ENCODE assay signal across 1 cellular context in the genomic region with DNA sequence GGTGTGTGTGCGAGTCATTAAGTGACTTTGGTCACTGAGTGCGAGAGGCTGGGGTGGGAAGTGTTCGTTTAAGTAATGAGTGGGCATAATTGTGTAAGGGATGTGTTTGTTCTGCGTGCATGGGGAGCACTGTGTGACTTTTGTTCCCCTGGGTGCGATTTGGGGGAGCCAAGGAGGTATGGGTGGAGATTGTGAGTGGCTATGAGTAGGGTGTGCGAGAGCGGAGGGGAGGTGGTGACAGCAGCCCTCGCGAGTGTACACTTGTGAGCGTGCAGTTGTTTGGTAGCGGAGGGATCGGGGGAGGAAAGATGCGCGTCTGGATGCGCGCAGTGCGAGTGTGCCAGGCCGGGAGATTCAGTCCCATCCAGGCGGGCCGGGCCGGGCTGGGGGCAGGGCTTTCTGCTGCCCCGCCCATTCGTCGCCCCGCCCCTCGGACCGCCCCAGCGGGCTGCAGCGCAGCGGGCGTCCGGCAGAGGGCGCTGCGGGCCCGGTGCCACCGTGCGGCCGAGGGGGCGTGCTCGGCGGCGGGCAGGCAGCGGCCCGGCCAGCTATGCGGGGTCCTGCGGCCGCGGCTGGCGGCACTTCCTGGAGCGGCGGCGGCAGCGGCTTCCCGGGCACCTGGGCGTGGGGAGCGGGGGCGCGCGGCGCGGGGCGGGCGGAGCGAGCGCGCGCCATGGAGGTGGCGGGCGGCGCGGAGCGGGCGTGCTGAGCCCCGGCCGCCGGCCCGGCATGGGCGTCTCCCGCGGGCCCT.
A peak's percentile ranks its signal among the peaks of the same experiment; 100 is the strongest.
TF ChIP-seq lines count a peak whose summit lies in the region.

A gene with protein sequence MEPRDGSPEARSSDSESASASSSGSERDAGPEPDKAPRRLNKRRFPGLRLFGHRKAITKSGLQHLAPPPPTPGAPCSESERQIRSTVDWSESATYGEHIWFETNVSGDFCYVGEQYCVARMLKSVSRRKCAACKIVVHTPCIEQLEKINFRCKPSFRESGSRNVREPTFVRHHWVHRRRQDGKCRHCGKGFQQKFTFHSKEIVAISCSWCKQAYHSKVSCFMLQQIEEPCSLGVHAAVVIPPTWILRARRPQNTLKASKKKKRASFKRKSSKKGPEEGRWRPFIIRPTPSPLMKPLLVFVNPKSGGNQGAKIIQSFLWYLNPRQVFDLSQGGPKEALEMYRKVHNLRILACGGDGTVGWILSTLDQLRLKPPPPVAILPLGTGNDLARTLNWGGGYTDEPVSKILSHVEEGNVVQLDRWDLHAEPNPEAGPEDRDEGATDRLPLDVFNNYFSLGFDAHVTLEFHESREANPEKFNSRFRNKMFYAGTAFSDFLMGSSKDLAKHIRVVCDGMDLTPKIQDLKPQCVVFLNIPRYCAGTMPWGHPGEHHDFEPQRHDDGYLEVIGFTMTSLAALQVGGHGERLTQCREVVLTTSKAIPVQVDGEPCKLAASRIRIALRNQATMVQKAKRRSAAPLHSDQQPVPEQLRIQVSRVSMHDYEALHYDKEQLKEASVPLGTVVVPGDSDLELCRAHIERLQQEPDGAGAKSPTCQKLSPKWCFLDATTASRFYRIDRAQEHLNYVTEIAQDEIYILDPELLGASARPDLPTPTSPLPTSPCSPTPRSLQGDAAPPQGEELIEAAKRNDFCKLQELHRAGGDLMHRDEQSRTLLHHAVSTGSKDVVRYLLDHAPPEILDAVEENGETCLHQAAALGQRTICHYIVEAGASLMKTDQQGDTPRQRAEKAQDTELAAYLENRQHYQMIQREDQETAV (plus strand): TSS at position 578 of the 751 bp plus-strand sequence. CDS start 197 bp downstream, outside the sequence.

TF ChIP-seq in K562, 482 proteins besides CTCF, POLR2A, EP300 and RAD21 (continued from another document and continues in another):
- TF ChIP-seq, protein P1, sequence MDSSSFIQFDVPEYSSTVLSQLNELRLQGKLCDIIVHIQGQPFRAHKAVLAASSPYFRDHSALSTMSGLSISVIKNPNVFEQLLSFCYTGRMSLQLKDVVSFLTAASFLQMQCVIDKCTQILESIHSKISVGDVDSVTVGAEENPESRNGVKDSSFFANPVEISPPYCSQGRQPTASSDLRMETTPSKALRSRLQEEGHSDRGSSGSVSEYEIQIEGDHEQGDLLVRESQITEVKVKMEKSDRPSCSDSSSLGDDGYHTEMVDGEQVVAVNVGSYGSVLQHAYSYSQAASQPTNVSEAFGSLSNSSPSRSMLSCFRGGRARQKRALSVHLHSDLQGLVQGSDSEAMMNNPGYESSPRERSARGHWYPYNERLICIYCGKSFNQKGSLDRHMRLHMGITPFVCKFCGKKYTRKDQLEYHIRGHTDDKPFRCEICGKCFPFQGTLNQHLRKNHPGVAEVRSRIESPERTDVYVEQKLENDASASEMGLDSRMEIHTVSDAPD (CRISPR knock-in tag; IDR thresholded peaks at IDR 0.05) = no peak
- TF ChIP-seq ZC3H4 (CRISPR knock-in tag; IDR thresholded peaks at IDR 0.05; ENCODE audit: borderline replicate concordance) (no peak), SP1 (CRISPR knock-in tag; IDR thresholded peaks at IDR 0.05) (peak; percentile 84), HMG20B (CRISPR knock-in tag; IDR thresholded peaks at IDR 0.05) (no peak), ERF (CRISPR knock-in tag; IDR thresholded peaks at IDR 0.05) (0 out of 2 replicates have a peak, but pooled peaks have one; percentile 28), ZNF57 (CRISPR knock-in tag; IDR thresholded peaks at IDR 0.05) (no peak), CREM (IDR thresholded peaks at IDR 0.05; ENCODE audit: low read depth) (no peak; the same call in 1 of the 2 replicates), NFE2 (IDR thresholded peaks at IDR 0.05; ENCODE audit: low read depth) (0 out of 2 replicates have a peak, but pooled peaks have one; percentile 15), DIDO1 (tag; IDR thresholded peaks at IDR 0.05; ENCODE audit: low read depth) (no peak), HEY1 (CRISPR knock-in tag; IDR thresholded peaks at IDR 0.05; ENCODE audit: borderline replicate concordance) (no peak), BDP1 (IDR thresholded peaks at IDR 0.05; ENCODE audit: insufficient read depth, insufficient read length) (no peak), IFI16 (CRISPR knock-in tag; IDR thresholded peaks at IDR 0.05) (no peak), ZNF174 (CRISPR knock-in tag; IDR thresholded peaks at IDR 0.05) (no peak), NCOA1 (IDR thresholded peaks at IDR 0.05; ENCODE audit: low read depth) (no peak), MBD2 (IDR thresholded peaks at IDR 0.05; ENCODE audit: borderline replicate concordance, low read depth) (no peak), PHF21A (IDR thresholded peaks at IDR 0.05; ENCODE audit: borderline replicate concordance, low read depth) (no peak), CHD4 (IDR thresholded peaks at IDR 0.05; ENCODE audit: insufficient read depth, insufficient replicate concordance, low read depth, low read length, poor library complexity, severe bottlenecking) (no peak), ZNF41 (CRISPR knock-in tag; conservative IDR thresholded peaks at IDR 0.05) (no peak), MEF2A (IDR thresholded peaks at IDR 0.05; ENCODE audit: control insufficient read depth, low read depth, low read length) (no peak), ZNF696 (CRISPR knock-in tag; conservative IDR thresholded peaks at IDR 0.05) (no peak), JUNB (CRISPR knock-in tag; conservative IDR thresholded peaks at IDR 0.05) (no peak), NFRKB (IDR thresholded peaks at IDR 0.05; ENCODE audit: low read depth) (0 out of 2 replicates have a peak, but pooled peaks have one; percentile 9), LARP7 (IDR thresholded peaks at IDR 0.05) (peak; percentile 60; the same call in 1 of the 2 replicates), ZNF589 (CRISPR knock-in tag; IDR thresholded peaks at IDR 0.05; ENCODE audit: low read depth) (no peak), CCNT2 (IDR thresholded peaks at IDR 0.05; ENCODE audit: borderline replicate concordance, extremely low read depth, insufficient read length, low read depth, low read length) (peak; percentile 89), ZNF584 (CRISPR knock-in tag; IDR thresholded peaks at IDR 0.05; ENCODE audit: low read depth) (no peak), TSC22D4 (tag; IDR thresholded peaks at IDR 0.05) (no peak), ZNF431 (CRISPR knock-in tag; IDR thresholded peaks at IDR 0.05) (no peak), ZNF197 (CRISPR knock-in tag; IDR thresholded peaks at IDR 0.05; ENCODE audit: low read depth) (no peak), ZNF146 (CRISPR knock-in tag; IDR thresholded peaks at IDR 0.05; ENCODE audit: unreplicated experiment) (no peak), ZNF282 (CRISPR knock-in tag; IDR thresholded peaks at IDR 0.05) (no peak), ZEB2 (IDR thresholded peaks at IDR 0.05) (0 out of 2 replicates have a peak, but pooled peaks have one; percentile 28), DDX20 (tag; IDR thresholded peaks at IDR 0.05; ENCODE audit: low read depth) (no peak)
- TF ChIP-seq, protein P2, sequence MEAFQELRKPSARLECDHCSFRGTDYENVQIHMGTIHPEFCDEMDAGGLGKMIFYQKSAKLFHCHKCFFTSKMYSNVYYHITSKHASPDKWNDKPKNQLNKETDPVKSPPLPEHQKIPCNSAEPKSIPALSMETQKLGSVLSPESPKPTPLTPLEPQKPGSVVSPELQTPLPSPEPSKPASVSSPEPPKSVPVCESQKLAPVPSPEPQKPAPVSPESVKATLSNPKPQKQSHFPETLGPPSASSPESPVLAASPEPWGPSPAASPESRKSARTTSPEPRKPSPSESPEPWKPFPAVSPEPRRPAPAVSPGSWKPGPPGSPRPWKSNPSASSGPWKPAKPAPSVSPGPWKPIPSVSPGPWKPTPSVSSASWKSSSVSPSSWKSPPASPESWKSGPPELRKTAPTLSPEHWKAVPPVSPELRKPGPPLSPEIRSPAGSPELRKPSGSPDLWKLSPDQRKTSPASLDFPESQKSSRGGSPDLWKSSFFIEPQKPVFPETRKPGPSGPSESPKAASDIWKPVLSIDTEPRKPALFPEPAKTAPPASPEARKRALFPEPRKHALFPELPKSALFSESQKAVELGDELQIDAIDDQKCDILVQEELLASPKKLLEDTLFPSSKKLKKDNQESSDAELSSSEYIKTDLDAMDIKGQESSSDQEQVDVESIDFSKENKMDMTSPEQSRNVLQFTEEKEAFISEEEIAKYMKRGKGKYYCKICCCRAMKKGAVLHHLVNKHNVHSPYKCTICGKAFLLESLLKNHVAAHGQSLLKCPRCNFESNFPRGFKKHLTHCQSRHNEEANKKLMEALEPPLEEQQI (IDR thresholded peaks at IDR 0.05) = no peak
- TF ChIP-seq, protein P3, sequence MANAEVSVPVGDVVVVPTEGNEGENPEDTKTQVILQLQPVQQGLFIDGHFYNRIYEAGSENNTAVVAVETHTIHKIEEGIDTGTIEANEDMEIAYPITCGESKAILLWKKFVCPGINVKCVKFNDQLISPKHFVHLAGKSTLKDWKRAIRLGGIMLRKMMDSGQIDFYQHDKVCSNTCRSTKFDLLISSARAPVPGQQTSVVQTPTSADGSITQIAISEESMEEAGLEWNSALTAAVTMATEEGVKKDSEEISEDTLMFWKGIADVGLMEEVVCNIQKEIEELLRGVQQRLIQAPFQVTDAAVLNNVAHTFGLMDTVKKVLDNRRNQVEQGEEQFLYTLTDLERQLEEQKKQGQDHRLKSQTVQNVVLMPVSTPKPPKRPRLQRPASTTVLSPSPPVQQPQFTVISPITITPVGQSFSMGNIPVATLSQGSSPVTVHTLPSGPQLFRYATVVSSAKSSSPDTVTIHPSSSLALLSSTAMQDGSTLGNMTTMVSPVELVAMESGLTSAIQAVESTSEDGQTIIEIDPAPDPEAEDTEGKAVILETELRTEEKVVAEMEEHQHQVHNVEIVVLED (CRISPR knock-in tag; IDR thresholded peaks at IDR 0.05) = peak; percentile 45; the same call in 1 of the 2 replicates
- TF ChIP-seq, protein P4, sequence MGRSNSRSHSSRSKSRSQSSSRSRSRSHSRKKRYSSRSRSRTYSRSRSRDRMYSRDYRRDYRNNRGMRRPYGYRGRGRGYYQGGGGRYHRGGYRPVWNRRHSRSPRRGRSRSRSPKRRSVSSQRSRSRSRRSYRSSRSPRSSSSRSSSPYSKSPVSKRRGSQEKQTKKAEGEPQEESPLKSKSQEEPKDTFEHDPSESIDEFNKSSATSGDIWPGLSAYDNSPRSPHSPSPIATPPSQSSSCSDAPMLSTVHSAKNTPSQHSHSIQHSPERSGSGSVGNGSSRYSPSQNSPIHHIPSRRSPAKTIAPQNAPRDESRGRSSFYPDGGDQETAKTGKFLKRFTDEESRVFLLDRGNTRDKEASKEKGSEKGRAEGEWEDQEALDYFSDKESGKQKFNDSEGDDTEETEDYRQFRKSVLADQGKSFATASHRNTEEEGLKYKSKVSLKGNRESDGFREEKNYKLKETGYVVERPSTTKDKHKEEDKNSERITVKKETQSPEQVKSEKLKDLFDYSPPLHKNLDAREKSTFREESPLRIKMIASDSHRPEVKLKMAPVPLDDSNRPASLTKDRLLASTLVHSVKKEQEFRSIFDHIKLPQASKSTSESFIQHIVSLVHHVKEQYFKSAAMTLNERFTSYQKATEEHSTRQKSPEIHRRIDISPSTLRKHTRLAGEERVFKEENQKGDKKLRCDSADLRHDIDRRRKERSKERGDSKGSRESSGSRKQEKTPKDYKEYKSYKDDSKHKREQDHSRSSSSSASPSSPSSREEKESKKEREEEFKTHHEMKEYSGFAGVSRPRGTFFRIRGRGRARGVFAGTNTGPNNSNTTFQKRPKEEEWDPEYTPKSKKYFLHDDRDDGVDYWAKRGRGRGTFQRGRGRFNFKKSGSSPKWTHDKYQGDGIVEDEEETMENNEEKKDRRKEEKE (IDR thresholded peaks at IDR 0.05; ENCODE audit: borderline replicate concordance in 1 of 2, control insufficient read depth in 1 of 2, low read depth in 2 of 2, low read length in 1 of 2) = peak in 1 of 2 experiments; percentile 62; a peak in 1 of 4 replicates
- TF ChIP-seq, protein P5, sequence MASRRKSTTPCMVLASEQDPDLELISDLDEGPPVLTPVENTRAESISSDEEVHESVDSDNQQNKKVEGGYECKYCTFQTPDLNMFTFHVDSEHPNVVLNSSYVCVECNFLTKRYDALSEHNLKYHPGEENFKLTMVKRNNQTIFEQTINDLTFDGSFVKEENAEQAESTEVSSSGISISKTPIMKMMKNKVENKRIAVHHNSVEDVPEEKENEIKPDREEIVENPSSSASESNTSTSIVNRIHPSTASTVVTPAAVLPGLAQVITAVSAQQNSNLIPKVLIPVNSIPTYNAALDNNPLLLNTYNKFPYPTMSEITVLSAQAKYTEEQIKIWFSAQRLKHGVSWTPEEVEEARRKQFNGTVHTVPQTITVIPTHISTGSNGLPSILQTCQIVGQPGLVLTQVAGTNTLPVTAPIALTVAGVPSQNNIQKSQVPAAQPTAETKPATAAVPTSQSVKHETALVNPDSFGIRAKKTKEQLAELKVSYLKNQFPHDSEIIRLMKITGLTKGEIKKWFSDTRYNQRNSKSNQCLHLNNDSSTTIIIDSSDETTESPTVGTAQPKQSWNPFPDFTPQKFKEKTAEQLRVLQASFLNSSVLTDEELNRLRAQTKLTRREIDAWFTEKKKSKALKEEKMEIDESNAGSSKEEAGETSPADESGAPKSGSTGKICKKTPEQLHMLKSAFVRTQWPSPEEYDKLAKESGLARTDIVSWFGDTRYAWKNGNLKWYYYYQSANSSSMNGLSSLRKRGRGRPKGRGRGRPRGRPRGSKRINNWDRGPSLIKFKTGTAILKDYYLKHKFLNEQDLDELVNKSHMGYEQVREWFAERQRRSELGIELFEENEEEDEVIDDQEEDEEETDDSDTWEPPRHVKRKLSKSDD (conservative IDR thresholded peaks at IDR 0.05; ENCODE audit: low read length) = no peak
- TF ChIP-seq, protein P6, sequence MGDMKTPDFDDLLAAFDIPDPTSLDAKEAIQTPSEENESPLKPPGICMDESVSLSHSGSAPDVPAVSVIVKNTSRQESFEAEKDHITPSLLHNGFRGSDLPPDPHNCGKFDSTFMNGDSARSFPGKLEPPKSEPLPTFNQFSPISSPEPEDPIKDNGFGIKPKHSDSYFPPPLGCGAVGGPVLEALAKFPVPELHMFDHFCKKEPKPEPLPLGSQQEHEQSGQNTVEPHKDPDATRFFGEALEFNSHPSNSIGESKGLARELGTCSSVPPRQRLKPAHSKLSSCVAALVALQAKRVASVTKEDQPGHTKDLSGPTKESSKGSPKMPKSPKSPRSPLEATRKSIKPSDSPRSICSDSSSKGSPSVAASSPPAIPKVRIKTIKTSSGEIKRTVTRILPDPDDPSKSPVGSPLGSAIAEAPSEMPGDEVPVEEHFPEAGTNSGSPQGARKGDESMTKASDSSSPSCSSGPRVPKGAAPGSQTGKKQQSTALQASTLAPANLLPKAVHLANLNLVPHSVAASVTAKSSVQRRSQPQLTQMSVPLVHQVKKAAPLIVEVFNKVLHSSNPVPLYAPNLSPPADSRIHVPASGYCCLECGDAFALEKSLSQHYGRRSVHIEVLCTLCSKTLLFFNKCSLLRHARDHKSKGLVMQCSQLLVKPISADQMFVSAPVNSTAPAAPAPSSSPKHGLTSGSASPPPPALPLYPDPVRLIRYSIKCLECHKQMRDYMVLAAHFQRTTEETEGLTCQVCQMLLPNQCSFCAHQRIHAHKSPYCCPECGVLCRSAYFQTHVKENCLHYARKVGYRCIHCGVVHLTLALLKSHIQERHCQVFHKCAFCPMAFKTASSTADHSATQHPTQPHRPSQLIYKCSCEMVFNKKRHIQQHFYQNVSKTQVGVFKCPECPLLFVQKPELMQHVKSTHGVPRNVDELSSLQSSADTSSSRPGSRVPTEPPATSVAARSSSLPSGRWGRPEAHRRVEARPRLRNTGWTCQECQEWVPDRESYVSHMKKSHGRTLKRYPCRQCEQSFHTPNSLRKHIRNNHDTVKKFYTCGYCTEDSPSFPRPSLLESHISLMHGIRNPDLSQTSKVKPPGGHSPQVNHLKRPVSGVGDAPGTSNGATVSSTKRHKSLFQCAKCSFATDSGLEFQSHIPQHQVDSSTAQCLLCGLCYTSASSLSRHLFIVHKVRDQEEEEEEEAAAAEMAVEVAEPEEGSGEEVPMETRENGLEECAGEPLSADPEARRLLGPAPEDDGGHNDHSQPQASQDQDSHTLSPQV (IDR thresholded peaks at IDR 0.05) = peak; percentile 59; the same call in 1 of the 2 replicates
